In genomic region chr17:50203589-50204345, GRCh38 we compare ENCODE assay signal across 15 cellular contexts. TPM values are rescaled to one million over a fixed set of nuclear protein-coding genes. Genes with fewer than 3 reads are reported as not detected.
A peak's percentile ranks its signal among the peaks of the same experiment; 100 is the strongest.
DNase-seq lines count a peak whose midpoint lies in the region; ATAC-seq, FAIRE-seq and TF ChIP-seq lines count a peak whose summit lies in the region.
"Had no signal": no experiment of that assay in that cellular context is flagged by ENCODE, and none has a peak within 500 bp of the region (broad histone marks: within the 10 kb centered on the region; RNA-seq: fewer than 3 reads in every experiment).

No MANE protein-coding gene starts in this region.

- FAIRE-seq in HTR-8/SVneo (lab: Jason Lieb, UNC), result peak; percentile 67

- no peak for ATAC-seq in psoas muscle
- ATAC-seq: lower lobe of right lung, right cardiac atrium had no signal

- H3K36me3 ChIP-seq in psoas muscle (ENCODE audit: insufficient read depth in 1 of 2, low read depth in 1 of 2), result no peaks in the 10 kb centered on the region
- H3K36me3 ChIP-seq: BE2C, lower lobe of right lung, WERI-Rb-1 had no signal

- H3K27me3 Mint-ChIP-seq in endothelial cell (ENCODE audit: unreplicated experiment), result peaks cover 31% of the 10 kb centered on the region

- H3K4me3 ChIP-seq in AG04450 (ENCODE audit: low read depth, low read length), result peak overlapping the region; percentile 96
- H3K4me3 ChIP-seq in psoas muscle, result no peak overlapping the region
- H3K4me3 ChIP-seq: lower lobe of right lung had no signal

- H3K27ac Mint-ChIP-seq in endothelial cell (ENCODE audit: unreplicated experiment), result no peak overlapping the region

- no peaks in the 10 kb centered on the region for H3K36me3 Mint-ChIP-seq in endothelial cell (ENCODE audit: low read depth, unreplicated experiment)

- no peak overlapping the region for H3K4me3 Mint-ChIP-seq in endothelial cell (ENCODE audit: unreplicated experiment)

- H3K27ac ChIP-seq in AG04450 (ENCODE audit: low read depth, low read length) (peak overlapping the region; percentile 98), psoas muscle (peak overlapping the region; percentile 5), substantia nigra (ENCODE audit: low read depth, low read length, poor library complexity, severe bottlenecking) (no peak overlapping the region)
- H3K27ac ChIP-seq: lower lobe of right lung, WERI-Rb-1 had no signal

- DNase-seq in AG04450 (ENCODE audit: low read depth, low spot score) (peak; percentile 89), HTR-8/SVneo (ENCODE audit: insufficient read length, low spot score) (no peak), fibroblast of gingiva (ENCODE audit: low read depth) (peak; percentile 99), psoas muscle (peak in 1 of 2 donors; percentile 60), DMS 273 treated with DMSO at 0.1 percent for 48 hours (lab: John Stamatoyannopoulos, UW) (no peak), substantia nigra (lab: John Stamatoyannopoulos, UW) (no peak), nucleus accumbens (lab: John Stamatoyannopoulos, UW) (no peak), endothelial cell (ENCODE audit: low spot score) (no peak)
- DNase-seq: activated T-cell treated with anti-CD3 and anti-CD28 coated beads, Interleukin-2, amount 50 U/mL, for 48 hours; BE2C; cerebellar nuclear complex; lower lobe of right lung; WERI-Rb-1 had no signal

- H3K9me3 Mint-ChIP-seq in endothelial cell (ENCODE audit: unreplicated experiment), result no peaks in the 10 kb centered on the region

- TF ChIP-seq CTCF in AG04450 (IDR thresholded peaks at IDR 0.05; ENCODE audit: low read depth, low read length) (no peak), psoas muscle (IDR thresholded peaks at IDR 0.05) (no peak), endothelial cell (IDR thresholded peaks at IDR 0.05; ENCODE audit: unreplicated experiment) (no peak)

- intact Hi-C loops in psoas muscle (cut with DNase I), result no loop called here

- H3K27me3 ChIP-seq in AG04450 (ENCODE audit: control insufficient read depth, insufficient read depth, low read length), result no peaks in the 10 kb centered on the region
- peaks cover 0 to 57% (median under 1%) of the 10 kb centered on the region in 3 donors for H3K27me3 ChIP-seq in psoas muscle (ENCODE audit: insufficient read depth in 3 of 3, low read length in 2 of 3)

- POLR2A ChIA-PET in AG04450 (lab: Yijun Ruan, JAX), result interaction anchor here (0.6 to 14.8 kb wide), 14 partner anchors 9 to 194 kb away, joined by 3 to 726 read pairs (median 7); partner anchors contain the start of genes LRRC59 and TMEM92

- H3K4me1 ChIP-seq in psoas muscle, result peaks cover 7% of the 10 kb centered on the region

- H3K4me1 Mint-ChIP-seq in endothelial cell (ENCODE audit: unreplicated experiment), result peaks cover 10% of the 10 kb centered on the region

- CTCF ChIA-PET in AG04450 (lab: Charles Lee), result interaction anchor here (0.7 to 1.3 kb wide), 5 partner anchors 42 to 110 kb away, joined by 3 to 4 read pairs (median 4); no protein-coding TSS in a partner anchor

- no peaks in the 10 kb centered on the region; the same call in 1 of the 2 replicates for H3K9me3 ChIP-seq in AG04450 (ENCODE audit: control insufficient read depth, insufficient read depth, low read length)
- no peaks in the 10 kb centered on the region for H3K9me3 ChIP-seq in psoas muscle
- H3K9me3 ChIP-seq: BE2C, lower lobe of right lung had no signal

- WGBS in psoas muscle, 3 donors, result 75 to 78% (median 78%) methylated on average over 13 of the region's 13 CpGs

RNA-seq across cellular contexts. Expression of gene COL1A1, which starts 2.3 kb away (rescaled TPM):
- polyA plus RNA-seq in AG04450 (2011; rRNA removed) (1,356 and 3,120 TPM in 2 replicates), psoas muscle (1 to 10 TPM; 2.3 to 5.4 (median 3.3) TPM)
- polyA minus RNA-seq in AG04450 (2011; rRNA and poly(A)+ RNA removed), result 2,155 and 4,267 TPM in 2 replicates
- total RNA-seq in psoas muscle (10 to 100 TPM; 10.2 to 46.6 (median 18.7) TPM), endothelial cell (ENCODE audit: unreplicated experiment) (6.8 TPM)

RNA-seq across cellular contexts. Expression of gene SGCA, which starts 38.0 kb away (rescaled TPM):
- polyA plus RNA-seq in AG04450 (2011; rRNA removed) (0.16 and 0.21 TPM in 2 replicates), psoas muscle (100 to 1,000 TPM; 120 to 254 (median 151) TPM)
- polyA minus RNA-seq in AG04450 (2011; rRNA and poly(A)+ RNA removed), result not detected in 2 replicates
- total RNA-seq in psoas muscle (100 to 1,000 TPM; 245 to 291 (median 266) TPM), endothelial cell (ENCODE audit: unreplicated experiment) (not detected)
- total RNA-seq: glomerular endothelial cell had no signal

RNA-seq across cellular contexts. Expression of gene PPP1R9B, which starts 53.3 kb away (rescaled TPM):
- polyA plus RNA-seq in AG04450 (2011; rRNA removed) (17.6 and 18.2 TPM in 2 replicates), psoas muscle (10 to 100 TPM in 2 of 3 donors, 1 to 10 TPM in 1; 7.0 to 11.3 (median 11.0) TPM)
- 35.7 and 42.5 TPM in 2 replicates for polyA minus RNA-seq in AG04450 (2011; rRNA and poly(A)+ RNA removed)
- total RNA-seq in psoas muscle (10 to 100 TPM; 15.1 to 26.5 (median 18.4) TPM), endothelial cell (ENCODE audit: unreplicated experiment) (101 TPM)

Comparison
In these comparisons a context has a peak if more than half of its experiments do, and no peak if none do; other contexts are left out.
1. DNase-seq: peak in AG04450 (single experiment) and fibroblast of gingiva (single experiment); none in HTR-8/SVneo (single experiment), DMS 273 treated with DMSO at 0.1 percent for 48 hours (single experiment), substantia nigra (0 of 49), nucleus accumbens (0 of 56) and endothelial cell (single experiment).
2. RNA of gene SGCA, which starts 38.0 kb away (total RNA-seq): 245 to 291 TPM in psoas muscle; not detected in endothelial cell (single experiment); every median in the first group is over 100 times any median in the second.